15 cellular contexts compared by ENCODE assay signal in the genomic region with DNA sequence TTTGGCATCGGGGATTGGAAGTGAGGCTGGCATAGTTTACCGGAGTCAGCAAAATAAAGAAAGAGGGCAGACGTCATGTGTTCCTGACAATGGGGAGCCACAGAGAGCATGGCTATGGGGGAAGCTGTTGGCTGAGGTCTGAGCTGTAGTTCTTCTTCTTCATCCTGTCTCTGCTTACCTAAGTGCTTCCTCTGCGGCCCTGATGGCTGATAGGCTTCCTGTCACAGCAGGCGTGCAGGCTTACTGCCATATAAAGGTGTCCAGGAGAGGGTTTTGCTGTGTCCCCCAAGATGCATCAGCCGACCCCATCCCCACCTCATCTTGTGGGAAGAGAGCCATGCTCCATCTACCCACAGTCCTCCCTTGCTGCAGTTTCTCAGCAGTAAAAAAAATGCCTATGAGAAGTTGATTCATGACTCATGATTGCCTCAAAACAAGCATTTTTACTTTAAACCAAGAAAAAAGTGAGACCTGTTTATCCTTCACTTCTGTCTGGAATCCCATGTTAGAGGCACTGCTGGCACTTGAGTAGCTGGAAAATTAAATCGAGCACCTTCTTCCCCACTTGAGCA.
DNase-seq lines count a peak whose midpoint lies in the region; ATAC-seq and TF ChIP-seq lines count a peak whose summit lies in the region.
"Had no signal": no experiment of that assay in that cellular context is flagged by ENCODE, and none has a peak within 500 bp of the region (broad histone marks: within the 10 kb centered on the region; RNA-seq: fewer than 3 reads in every experiment).

No MANE protein-coding gene starts in this region.

- no peaks in the 10 kb centered on the region for H3K79me2 ChIP-seq in H9 (ENCODE audit: insufficient read depth, low read length)

- no peak overlapping the region for H2BK15ac ChIP-seq in H9 (ENCODE audit: low read depth, low read length)

- H3K27me3 Mint-ChIP-seq in H9 (ENCODE audit: low read depth) = no peaks in the 10 kb centered on the region; the same call in 1 of the 2 replicates

- DNase-seq in ELR (ENCODE audit: low read depth) (peak; percentile 24), Kasumi-1 (lab: John Stamatoyannopoulos, UW) (peak; percentile 10 to 29), dermis blood vessel endothelial cell (peak; percentile 24), pons (ENCODE audit: low spot score) (peak; percentile 14), HT-29 (ENCODE audit: low spot score) (no peak), H9 (no peak)
- DNase-seq: AML-193, DMS 273 treated with DMSO at 0.1 percent for 48 hours, NCI-H1105 treated with DMSO at 0.1 percent for 48 hours, NCI-H187, NCI-H226, NCI-H526, SHP77 had no signal

- no peak overlapping the region for H4K8ac ChIP-seq in H9 (replicated peaks; ENCODE audit: insufficient read length, low read depth, low read length)

- H3K56ac ChIP-seq in H9 (ENCODE audit: insufficient read length, low read depth, low read length) = no peak overlapping the region

- ATAC-seq in HG02571 (IDR thresholded peaks at IDR 0.05; ENCODE audit: unreplicated experiment) = no peak

- H3K4me1 ChIP-seq in H9 (ENCODE audit: insufficient read depth, low read length) = no peaks in the 10 kb centered on the region

- H3K18ac ChIP-seq in H9 (ENCODE audit: insufficient read length, low read depth, low read length) = no peak overlapping the region

- no peak overlapping the region for H2AK5ac ChIP-seq in H9 (ENCODE audit: insufficient read length, low read length)

- H4K91ac ChIP-seq in H9 (ENCODE audit: insufficient read length, low read depth, low read length) = no peak overlapping the region

- no peaks in the 10 kb centered on the region for H3K9me3 ChIP-seq in H9 (ENCODE audit: control insufficient read depth, low read depth, low read length)

- peak overlapping the region in 1 of 3 experiments; percentile 59; a peak in 2 of 7 replicates for H3K27ac Mint-ChIP-seq in H9
- H3K27ac Mint-ChIP-seq: CD14-positive monocyte had no signal

- H3K36me3 Mint-ChIP-seq in H9 (ENCODE audit: insufficient read depth in 1 of 3, low read depth in 3 of 3) = no peaks in the 10 kb centered on the region; a peak in 1 of 7 replicates

- no peak overlapping the region for H3K27ac ChIP-seq in H9 (ENCODE audit: insufficient read length, low read depth, low read length)

- H3K4me1 Mint-ChIP-seq in H9 = 0 out of 4 replicates have a peak, but pooled peaks cover 0 to 2% of the 10 kb centered on the region in 2 experiments

- no peak for TF ChIP-seq CTCF in H9 (conservative IDR thresholded peaks at IDR 0.05)

- H3K4me2 ChIP-seq in H9 (ENCODE audit: insufficient read depth, insufficient read length, low read length) = no peak overlapping the region

- no peak overlapping the region for H2BK20ac ChIP-seq in H9 (ENCODE audit: low read depth, low read length, poor library complexity, severe bottlenecking)

- no peak overlapping the region for H3K9ac ChIP-seq in H9 (ENCODE audit: extremely low read depth, insufficient read length, low read length)

- no peaks in the 10 kb centered on the region for H3K27me3 ChIP-seq in H9 (ENCODE audit: insufficient read depth, low read length)

- no peak overlapping the region for H2AFZ ChIP-seq in H9 (ENCODE audit: low read length)

- H3K14ac ChIP-seq in H9 (ENCODE audit: insufficient read depth, low read length) = no peak overlapping the region

- H4K20me1 ChIP-seq in H9 (ENCODE audit: control insufficient read depth, insufficient read depth, insufficient read length) = no peaks in the 10 kb centered on the region

- no peak overlapping the region for H2BK5ac ChIP-seq in H9 (ENCODE audit: insufficient read length, low read length)

- H3K9me3 Mint-ChIP-seq in H9 = no peaks in the 10 kb centered on the region
- H3K9me3 Mint-ChIP-seq: CD14-positive monocyte had no signal

- no peak overlapping the region for H2BK120ac ChIP-seq in H9 (ENCODE audit: low read depth, low read length, poor library complexity, severe bottlenecking)

- no peak overlapping the region for H4K5ac ChIP-seq in H9 (ENCODE audit: insufficient read length, low read depth, low read length)

- H3K79me1 ChIP-seq in H9 (ENCODE audit: insufficient read depth, low read depth, low read length, poor library complexity, severe bottlenecking) = no peaks in the 10 kb centered on the region

- WGBS in H9 (ENCODE audit: extremely low coverage, insufficient read length, low lambda C conversion rate) = no CpG with 5 or more reads among the region's 7 CpGs

- no peak overlapping the region for H3K4ac ChIP-seq in H9 (ENCODE audit: low read depth, low read length)

- no peak overlapping the region for H3K23ac ChIP-seq in H9 (ENCODE audit: insufficient read length, low read depth, low read length)

- H3K23me2 ChIP-seq in H9 (ENCODE audit: insufficient read length, low read depth, low read length, poor library complexity, severe bottlenecking) = no peaks in the 10 kb centered on the region

- no peak overlapping the region for H3K4me3 Mint-ChIP-seq in H9
- H3K4me3 Mint-ChIP-seq: CD14-positive monocyte had no signal

- H2BK12ac ChIP-seq in H9 (ENCODE audit: insufficient read length, low read depth, low read length) = no peak overlapping the region

- no peak overlapping the region for H3T11ph ChIP-seq in H9 (ENCODE audit: low read length)

Comparison
In these comparisons a context has a peak if more than half of its experiments do, and no peak if none do; other contexts are left out.
1. DNase-seq: peak in ELR (single experiment), Kasumi-1 (2 of 2), dermis blood vessel endothelial cell (single experiment) and pons (single experiment); none in HT-29 (single experiment) and H9 (single experiment).